ENCODE assay signal across 13 cellular contexts in the genomic region with DNA sequence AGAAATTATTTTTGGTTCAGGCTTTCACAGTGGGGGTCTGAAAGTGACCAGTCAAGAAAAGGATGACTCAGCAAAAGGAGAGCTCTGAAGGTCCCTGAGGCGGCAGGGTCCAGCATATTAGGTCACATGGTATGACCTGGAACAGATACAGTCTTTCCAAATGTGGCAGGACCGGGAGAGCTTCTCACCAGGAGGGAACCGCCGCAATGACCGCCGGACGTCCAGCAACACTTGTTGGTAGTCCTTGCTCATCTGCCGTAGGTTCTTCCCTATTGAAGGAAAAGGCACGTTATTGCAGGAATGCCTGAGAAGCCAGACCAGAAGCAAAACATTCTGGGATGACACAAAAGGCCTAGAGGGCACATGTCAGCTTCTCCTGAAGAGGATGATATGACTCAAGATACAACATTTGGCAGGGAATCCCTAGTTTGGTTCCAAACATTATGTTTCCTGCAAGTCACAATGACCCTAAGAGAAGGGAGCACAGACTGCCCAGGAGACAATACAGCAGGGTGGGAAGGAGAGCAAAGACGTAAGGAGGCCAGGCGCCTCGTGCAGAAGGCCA. TPM values are rescaled to one million over a fixed set of nuclear protein-coding genes. Genes with fewer than 3 reads are reported as not detected.
A peak's percentile ranks its signal among the peaks of the same experiment; 100 is the strongest.
DNase-seq lines count a peak whose midpoint lies in the region; ATAC-seq, FAIRE-seq and TF ChIP-seq lines count a peak whose summit lies in the region.
"Had no signal": no experiment of that assay in that cellular context is flagged by ENCODE, and none has a peak within 500 bp of the region (broad histone marks: within the 10 kb centered on the region; RNA-seq: fewer than 3 reads in every experiment).

No MANE protein-coding gene starts in this region.

- H3K36me3 ChIP-seq in MG63, result peaks cover 13% of the 10 kb centered on the region

- DNase-seq in A549 (ENCODE audit: low read depth in 1 of 2, low spot score in 1 of 2) (no peak), MG63 (peak; percentile 9), dermis blood vessel endothelial cell (peak; percentile 89), left lobe of liver (ENCODE audit: low spot score) (no peak), NCI-H1417 treated with DMSO at 0.1 percent for 48 hours (lab: John Stamatoyannopoulos, UW) (no peak), amygdala (lab: John Stamatoyannopoulos, UW) (no peak)
- no peak for DNase-seq in activated CD4-positive, CD25-positive, alpha-beta regulatory T cell treated with anti-CD3 and anti-CD28 coated beads, Interleukin-2, amount 50 U/mL, for 72 hours
- DNase-seq: effector CD8-positive, alpha-beta T cell; naive thymus-derived CD8-positive, alpha-beta T cell; Peyer's patch; stimulated activated naive CD8-positive, alpha-beta T cell treated with anti-CD3 and anti-CD28 coated beads, Interleukin-15, Interleukin-2, amounts not matched to agents 100 U/mL and 50 U/mL, for 24 hours had no signal

- no peak for TF ChIP-seq POLR2A in A549 (IDR thresholded peaks at IDR 0.05; ENCODE audit: low read length)

- TF ChIP-seq CTCF in A549 (IDR thresholded peaks at IDR 0.05), result no peak

- POLR2A ChIA-PET in A549 (lab: Yijun Ruan, JAX), result interaction anchor here (0.8 kb wide), 1 partner anchor 17 kb away, joined by 4 read pairs; the partner anchor contains the start of gene TBC1D20

- no peak for TF ChIP-seq RAD21 in A549 (conservative IDR thresholded peaks at IDR 0.05 in 1 of 2, IDR thresholded peaks at IDR 0.05 in 1 of 2)

- H3K9me3 ChIP-seq in A549 (no peaks in the 10 kb centered on the region), MG63 (no peaks in the 10 kb centered on the region)
- H3K9me3 ChIP-seq: Peyer's patch had no signal

- CTCF ChIA-PET in A549 (lab: Yijun Ruan, JAX), result interaction anchor here (1.3 to 28.5 kb wide), 5 partner anchors 10 to 295 kb away, joined by 3 to 1229 read pairs (median 19); partner anchors contain the start of genes NRSN2 and TRIB3

- no peak overlapping the region for H3K4me3 ChIP-seq in A549
- H3K4me3 ChIP-seq in MG63, result no peak overlapping the region
- H3K4me3 ChIP-seq: Peyer's patch had no signal

- peak; percentile 67 for FAIRE-seq in A549 (lab: Jason Lieb, UNC)
- FAIRE-seq: H54 had no signal

- ATAC-seq in A549 (peak in 1 of 2 experiments; percentile 55; a peak in 3 of 6 replicates), left lobe of liver (peak; percentile 38), HG02798 (IDR thresholded peaks at IDR 0.05; ENCODE audit: poor library complexity, unreplicated experiment) (no peak)
- ATAC-seq: naive thymus-derived CD8-positive, alpha-beta T cell; stimulated activated naive CD8-positive, alpha-beta T cell treated with anti-CD3 and anti-CD28 coated beads, Interleukin-15, Interleukin-2, amounts not matched to agents 100 U/mL and 50 U/mL, for 24 hours had no signal

- peaks cover 22% of the 10 kb centered on the region for H3K4me1 ChIP-seq in A549
- H3K4me1 ChIP-seq: Peyer's patch had no signal

- H3K27ac ChIP-seq in A549, result peak overlapping the region in 1 of 2 experiments; percentile 65; a peak in 3 of 6 replicates
- H3K27ac ChIP-seq: Peyer's patch had no signal

- peak overlapping the region; percentile 15; the same call in 2 of the 3 replicates for H3K4me2 ChIP-seq in A549

- 81% methylated on average over 12 of the region's 12 CpGs for WGBS in A549 (ENCODE audit: missing lambda C conversion rate)

- no peaks in the 10 kb centered on the region for H3K27me3 ChIP-seq in MG63
- H3K27me3 ChIP-seq: Peyer's patch had no signal

- no peak for TF ChIP-seq EP300 in A549 (IDR thresholded peaks at IDR 0.05)

TF ChIP-seq in A549, 52 proteins besides CTCF, POLR2A, EP300 and RAD21:
- no peak for TF ChIP-seq ZSCAN20 (CRISPR knock-in tag; IDR thresholded peaks at IDR 0.05)
- TF ChIP-seq JUN (IDR thresholded peaks at IDR 0.05), result no peak
- TF ChIP-seq EHF (CRISPR knock-in tag; IDR thresholded peaks at IDR 0.05), result no peak
- no peak for TF ChIP-seq KDM5A (IDR thresholded peaks at IDR 0.05)
- no peak for TF ChIP-seq FOSL2 (IDR thresholded peaks at IDR 0.05)
- 0 out of 2 replicates have a peak, but pooled peaks have one; percentile 15 for TF ChIP-seq FOSL2 (CRISPR knock-in tag; IDR thresholded peaks at IDR 0.05)
- peak; percentile 97 for TF ChIP-seq NFE2L2 (conservative IDR thresholded peaks at IDR 0.05; ENCODE audit: low read length)
- TF ChIP-seq JUNB (IDR thresholded peaks at IDR 0.05), result no peak
- TF ChIP-seq MAFK (IDR thresholded peaks at IDR 0.05; ENCODE audit: partially characterized antibody), result peak; percentile 99
- TF ChIP-seq SMC3 (IDR thresholded peaks at IDR 0.05), result no peak
- no peak for TF ChIP-seq CEBPB (IDR thresholded peaks at IDR 0.05)
TF ChIP-seq in A549: peak in this region for 3.

RNA-seq across cellular contexts. Expression of gene TBC1D20, which starts 17.4 kb away (rescaled TPM):
- 43.4 and 53.9 TPM in 2 replicates for polyA plus RNA-seq in A549 (2011; rRNA removed)
- polyA plus RNA-seq in A549 (2012; cell fraction: cytosol; rRNA removed), result 36.6 and 40.3 TPM in 2 replicates
- polyA plus RNA-seq in A549 (2012; cell fraction: nucleus; rRNA removed), result 22.8 and 27.9 TPM in 2 replicates
- polyA plus RNA-seq in A549 (2017; fragmentation: RNase III; extraction: RNeasy Plus Mini Kit Qiagen cat#74134 plus additional on column Dnase treatment), result 24.5 to 28.0 TPM (median 27.7 TPM) in 3 replicates
- polyA minus RNA-seq in A549 (2011; rRNA and poly(A)+ RNA removed), result 79.0 and 91.9 TPM in 2 replicates
- total RNA-seq in MG63 (2014; rRNA removed; shearing (Covaris generic); ENCODE audit: low replicate concordance), result 10.2 and 11.6 TPM in 2 replicates
- 30.5 and 33.0 TPM in 2 replicates for total RNA-seq in dermis blood vessel endothelial cell
- 12.6 TPM for total RNA-seq in left lobe of liver

RNA-seq across cellular contexts. Expression of gene RBCK1, which starts 36.8 kb away (rescaled TPM):
- polyA plus RNA-seq in A549 (2011; rRNA removed) (222 and 239 TPM in 2 replicates), A549 (2017; fragmentation: RNase III; extraction: RNeasy Plus Mini Kit Qiagen cat#74134 plus additional on column Dnase treatment) (105 to 117 TPM (median 112 TPM) in 3 replicates)
- 142 and 173 TPM in 2 replicates for polyA plus RNA-seq in A549 (2012; cell fraction: cytosol; rRNA removed)
- 254 and 311 TPM in 2 replicates for polyA plus RNA-seq in A549 (2012; cell fraction: nucleus; rRNA removed)
- 186 and 187 TPM in 2 replicates for polyA minus RNA-seq in A549 (2011; rRNA and poly(A)+ RNA removed)
- 35.7 and 68.7 TPM in 2 replicates for total RNA-seq in MG63 (2014; rRNA removed; shearing (Covaris generic); ENCODE audit: low replicate concordance)
- total RNA-seq in dermis blood vessel endothelial cell (111 and 116 TPM in 2 replicates), left lobe of liver (73.9 TPM)

Comparison
In these comparisons a context has a peak if more than half of its experiments do, and no peak if none do; other contexts are left out.
1. DNase-seq: peak in MG63 (single experiment) and dermis blood vessel endothelial cell (single experiment); none in A549 (0 of 2), left lobe of liver (single experiment), NCI-H1417 treated with DMSO at 0.1 percent for 48 hours (single experiment), activated CD4-positive, CD25-positive, alpha-beta regulatory T cell treated with anti-CD3 and anti-CD28 coated beads, Interleukin-2, amount 50 U/mL, for 72 hours (single experiment) and amygdala (0 of 56).